In genomic region chr3:20061331-20061730, GRCh38 we compare ENCODE assay signal across 11 cellular contexts. TPM values are rescaled to one million over a fixed set of nuclear protein-coding genes. Genes with fewer than 3 reads are reported as not detected.
DNase-seq lines count a peak whose midpoint lies in the region; ATAC-seq, FAIRE-seq and TF ChIP-seq lines count a peak whose summit lies in the region.
"Had no signal": no experiment of that assay in that cellular context is flagged by ENCODE, and none has a peak within 500 bp of the region (broad histone marks: within the 10 kb centered on the region; RNA-seq: fewer than 3 reads in every experiment).

No MANE protein-coding gene starts in this region.

- H3K27me3 ChIP-seq in K562 (ENCODE audit: control insufficient read depth in 2 of 2, insufficient read depth in 2 of 2, low read length in 2 of 2) = no peaks in the 10 kb centered on the region
- H3K27me3 ChIP-seq in skeletal muscle tissue (ENCODE audit: control insufficient read depth in 3 of 3, insufficient read depth in 3 of 3, low read length in 3 of 3) = no peaks in the 10 kb centered on the region

- no peak for TF ChIP-seq RAD21 in K562 (CRISPR knock-in tag; conservative IDR thresholded peaks at IDR 0.05 in 1 of 2, IDR thresholded peaks at IDR 0.05 in 1 of 2)

- H3K9ac ChIP-seq in K562 (ENCODE audit: insufficient read depth in 1 of 2, low read depth in 2 of 2, low read length in 2 of 2) = no peak overlapping the region
- no peak overlapping the region for H3K9ac ChIP-seq in skeletal muscle tissue (ENCODE audit: low read depth in 1 of 3, low read length in 3 of 3)

- no peak for TF ChIP-seq CTCF in K562 (IDR thresholded peaks at IDR 0.05 in 2 of 3, conservative IDR thresholded peaks at IDR 0.05 in 1 of 3; ENCODE audit: insufficient read depth in 2 of 3, low read depth in 1 of 3, low read length in 3 of 3)

- no peaks in the 10 kb centered on the region for H3K9me1 ChIP-seq in K562 (ENCODE audit: control insufficient read depth, insufficient read depth, low read length)

- 54% methylated on average over 4 of the region's 4 CpGs for WGBS in K562 (ENCODE audit: insufficient coverage, low coverage, missing lambda C conversion rate)

- H3K79me2 ChIP-seq in K562 (ENCODE audit: control insufficient read depth, insufficient read depth, low read length) = peaks cover 40% of the 10 kb centered on the region; the same call in 2 of the 3 replicates

- TF ChIP-seq EP300 in K562 (IDR thresholded peaks at IDR 0.05; ENCODE audit: low read length) = no peak

- intact Hi-C loops in K562 (cut with micrococcal nuclease) (no loop called here), posterior cingulate gyrus (cut with DNase I) (no loop called here)

- H3K27ac ChIP-seq in K562 (ENCODE audit: extremely low read depth, low read depth, low read length) (peak overlapping the region; percentile 23; the same call in 1 of the 3 replicates), skeletal muscle tissue (ENCODE audit: low read depth, low read length) (peak overlapping the region; percentile 42)

- in situ Hi-C loops in K562 (cut with MboI) = no loop called here

- peak overlapping the region; percentile 47; the same call in 1 of the 2 replicates for H3K4me2 ChIP-seq in K562 (ENCODE audit: insufficient read depth, low read length)

- FAIRE-seq in K562 (lab: Jason Lieb, UNC) = no peak

- H3K4me3 ChIP-seq in K562 (no peak overlapping the region), skeletal muscle tissue (ENCODE audit: low read length in 3 of 3) (peak overlapping the region in 1 of 3 donors; percentile 6)

- peak; percentile 37 to 62 for DNase-seq in NOMO-1 (lab: John Stamatoyannopoulos, UW; ENCODE audit: unreplicated experiment in 2 of 2)
- DNase-seq in NOMO-1 treated with dmso at 0.1 percent for 144 hours (lab: John Stamatoyannopoulos, UW; ENCODE audit: unreplicated experiment) = no peak
- DNase-seq in K562 (ENCODE audit: extremely low read depth in 1 of 4, low spot score in 3 of 4) = no peak
- DNase-seq in glomerular visceral epithelial cell (ENCODE audit: extremely low spot score) = no peak
- DNase-seq in NCI-H128 (lab: John Stamatoyannopoulos, UW; ENCODE audit: unreplicated experiment) = no peak
- no peak for DNase-seq in posterior cingulate gyrus

- H3K4me1 ChIP-seq in K562 (replicated peaks in 1 of 2; ENCODE audit: control insufficient read depth in 2 of 2, insufficient read depth in 2 of 2, low read length in 2 of 2) (peaks cover 0 to 40% of the 10 kb centered on the region in 2 experiments; a peak in 3 of 5 replicates), skeletal muscle tissue (ENCODE audit: control insufficient read depth in 3 of 3, insufficient read depth in 3 of 3, low read length in 3 of 3) (peaks cover 30 to 33% (median 32%) of the 10 kb centered on the region in 3 donors)

- CTCF ChIA-PET in K562 (lab: Yijun Ruan, JAX; ENCODE audit: low intra/inter-chr PET ratio) = no interaction called here

- peak overlapping the region; percentile 28 for H2AFZ ChIP-seq in K562 (ENCODE audit: low read depth, low read length)

- H3K36me3 ChIP-seq in K562 (ENCODE audit: control insufficient read depth, insufficient read depth, low read length) = no peaks in the 10 kb centered on the region
- no peaks in the 10 kb centered on the region for H3K36me3 ChIP-seq in skeletal muscle tissue (ENCODE audit: control insufficient read depth in 3 of 3, insufficient read depth in 3 of 3, low read length in 3 of 3)

- no peak for TF ChIP-seq POLR2A in K562 (conservative IDR thresholded peaks at IDR 0.05)

- no TSS peak for BruUV-seq in K562 (replicated peaks; lab: Mats Ljungman, UMichigan)

- H3K9me3 ChIP-seq in K562 (replicated peaks; ENCODE audit: control insufficient read depth, insufficient read depth, low read depth, low read length) (no peaks in the 10 kb centered on the region), skeletal muscle tissue (ENCODE audit: control insufficient read depth in 3 of 3, low read length in 3 of 3) (no peaks in the 10 kb centered on the region)

- peak; percentile 28 for ATAC-seq in HG03064 (IDR thresholded peaks at IDR 0.05; ENCODE audit: low read depth, unreplicated experiment)
- ATAC-seq in K562 = no peak

- H4K20me1 ChIP-seq in K562 (replicated peaks; ENCODE audit: control insufficient read depth, insufficient read depth, low read length) = peaks cover 7% of the 10 kb centered on the region; the same call in 1 of the 2 replicates

- POLR2A ChIA-PET in K562 (lab: Yijun Ruan, JAX) = interaction anchor here (0.6 to 1.4 kb wide), 2 partner anchors 18 to 20 kb away, joined by 3 read pairs; no protein-coding TSS in a partner anchor

TF ChIP-seq in K562, 482 proteins besides CTCF, POLR2A, EP300 and RAD21 (continues in another document):
- TF ChIP-seq MAFG (tag; conservative IDR thresholded peaks at IDR 0.05) (0 out of 2 replicates have a peak, but pooled peaks have one; percentile 4), ARID3A (IDR thresholded peaks at IDR 0.05; ENCODE audit: borderline replicate concordance, low read depth, low read length) (no peak), RFX5 (IDR thresholded peaks at IDR 0.05; ENCODE audit: low read depth, low read length) (0 out of 2 replicates have a peak, but pooled peaks have one; percentile 19), ZNF23 (CRISPR knock-in tag; IDR thresholded peaks at IDR 0.05) (no peak), ZNF12 (CRISPR knock-in tag; IDR thresholded peaks at IDR 0.05) (no peak), FOXA3 (CRISPR knock-in tag; conservative IDR thresholded peaks at IDR 0.05 in 1 of 2, IDR thresholded peaks at IDR 0.05 in 1 of 2) (no peak)
- TF ChIP-seq, protein P1, sequence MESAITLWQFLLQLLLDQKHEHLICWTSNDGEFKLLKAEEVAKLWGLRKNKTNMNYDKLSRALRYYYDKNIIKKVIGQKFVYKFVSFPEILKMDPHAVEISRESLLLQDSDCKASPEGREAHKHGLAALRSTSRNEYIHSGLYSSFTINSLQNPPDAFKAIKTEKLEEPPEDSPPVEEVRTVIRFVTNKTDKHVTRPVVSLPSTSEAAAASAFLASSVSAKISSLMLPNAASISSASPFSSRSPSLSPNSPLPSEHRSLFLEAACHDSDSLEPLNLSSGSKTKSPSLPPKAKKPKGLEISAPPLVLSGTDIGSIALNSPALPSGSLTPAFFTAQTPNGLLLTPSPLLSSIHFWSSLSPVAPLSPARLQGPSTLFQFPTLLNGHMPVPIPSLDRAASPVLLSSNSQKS (CRISPR knock-in tag; IDR thresholded peaks at IDR 0.05) = no peak
- TF ChIP-seq, protein P2, sequence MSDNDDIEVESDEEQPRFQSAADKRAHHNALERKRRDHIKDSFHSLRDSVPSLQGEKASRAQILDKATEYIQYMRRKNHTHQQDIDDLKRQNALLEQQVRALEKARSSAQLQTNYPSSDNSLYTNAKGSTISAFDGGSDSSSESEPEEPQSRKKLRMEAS (CRISPR knock-in tag; IDR thresholded peaks at IDR 0.05) = no peak

RNA-seq across cellular contexts. Expression of gene KAT2B, which starts 21.1 kb away (rescaled TPM):
- total RNA-seq in K562 (2011; cell fraction: chromatin; rRNA removed; ENCODE audit: low replicate concordance) = 17.0 and 36.6 TPM in 2 replicates
- total RNA-seq in K562 (2011; cell fraction: nucleolus; rRNA removed) = 7.0 and 8.9 TPM in 2 replicates
- total RNA-seq in K562 (2011; cell fraction: nucleoplasm; rRNA removed) = 18.3 and 30.8 TPM in 2 replicates
- total RNA-seq in K562 (2014; rRNA removed) (9.6 and 10.4 TPM in 2 replicates), K562 (2014; rRNA removed; fragmentation: Illumina TruSeq; extraction: Trizol) (12.6 and 13.5 TPM in 2 replicates), K562 (2015; rRNA removed; fragmentation: Illumina TruSeq; extraction: Trizol) (11.6 and 12.2 TPM in 2 replicates), K562 (2021) (12.6 and 13.2 TPM in 2 replicates), skeletal muscle tissue (8.4 TPM)
- polyA plus RNA-seq in K562 (2011; rRNA removed) (8.9 and 11.3 TPM in 2 replicates), K562 (2014; fragmentation: Illumina TruSeq; extraction: Trizol) (11.0 and 14.9 TPM in 2 replicates), K562 (2014; fragmentation: Nextera tagmentation; extraction: Ambion mirVana) (1 to 10 TPM; 3.3 to 3.5 TPM), K562 (2014; rRNA removed) (10.9 and 13.2 TPM in 2 replicates)
- 2.3 and 4.7 TPM in 2 replicates for polyA plus RNA-seq in K562 (2011; cell fraction: cytosol; rRNA removed)
- polyA plus RNA-seq in K562 (2011; cell fraction: nucleus; rRNA removed) = 13.5 and 13.7 TPM in 2 replicates
- 7.3 and 18.2 TPM in 2 replicates for polyA plus RNA-seq in K562 (2012)
- 11.3 and 12.9 TPM in 2 replicates for polyA minus RNA-seq in K562 (2011; rRNA and poly(A)+ RNA removed)
- 6.2 and 7.0 TPM in 2 replicates for polyA minus RNA-seq in K562 (2011; cell fraction: cytosol; rRNA and poly(A)+ RNA removed)
- polyA minus RNA-seq in K562 (2011; cell fraction: nucleus; rRNA and poly(A)+ RNA removed) = 8.2 and 13.6 TPM in 2 replicates

RNA-seq across cellular contexts. Expression of gene PP2D1, which starts 49.3 kb away (rescaled TPM):
- total RNA-seq in K562 (2011; cell fraction: chromatin; rRNA removed; ENCODE audit: low replicate concordance) = not detected in 2 replicates
- not detected in 2 replicates for total RNA-seq in K562 (2011; cell fraction: nucleolus; rRNA removed)
- total RNA-seq in K562 (2011; cell fraction: nucleoplasm; rRNA removed) = not detected in 2 replicates
- not detected in 2 replicates for total RNA-seq in K562 (2014; rRNA removed)
- total RNA-seq in K562 (2014; rRNA removed; fragmentation: Illumina TruSeq; extraction: Trizol) = not detected in 2 replicates
- total RNA-seq in K562 (2015; rRNA removed; fragmentation: Illumina TruSeq; extraction: Trizol) = not detected in 2 replicates
- total RNA-seq in K562 (2021) = not detected in 2 replicates
- polyA plus RNA-seq in K562 (2011; rRNA removed) = not detected in 2 replicates
- polyA plus RNA-seq in K562 (2011; cell fraction: cytosol; rRNA removed) = not detected in 2 replicates
- polyA plus RNA-seq in K562 (2011; cell fraction: nucleus; rRNA removed) = not detected in 2 replicates
- polyA plus RNA-seq in K562 (2012) = 0.19 and 0.22 TPM in 2 replicates
- polyA plus RNA-seq in K562 (2014; fragmentation: Illumina TruSeq; extraction: Trizol) = not detected in 2 replicates
- polyA plus RNA-seq in K562 (2014; fragmentation: Nextera tagmentation; extraction: Ambion mirVana) = under 1 TPM; 0.07 to 0.10 TPM
- not detected in 2 replicates for polyA plus RNA-seq in K562 (2014; rRNA removed)
- not detected in 2 replicates for polyA minus RNA-seq in K562 (2011; rRNA and poly(A)+ RNA removed)
- polyA minus RNA-seq in K562 (2011; cell fraction: cytosol; rRNA and poly(A)+ RNA removed) = not detected in 2 replicates
- not detected in 2 replicates for polyA minus RNA-seq in K562 (2011; cell fraction: nucleus; rRNA and poly(A)+ RNA removed)
- not detected for total RNA-seq in skeletal muscle tissue
- total RNA-seq: A172, neural crest cell had no signal
- polyA plus RNA-seq: esophagus had no signal

Comparison
In these comparisons a context has a peak if more than half of its experiments do, and no peak if none do; other contexts are left out.
1. DNase-seq: peak in NOMO-1 (2 of 2); none in NOMO-1 treated with dmso at 0.1 percent for 144 hours (single experiment), K562 (0 of 4), glomerular visceral epithelial cell (single experiment), NCI-H128 (single experiment) and posterior cingulate gyrus (0 of 10).